1 cellular context compared by ENCODE assay signal in genomic region chr11:126007263-126007662, GRCh38.
TF ChIP-seq lines count a peak whose summit lies in the region.

No MANE protein-coding gene starts in this region.

TF ChIP-seq in endothelial cell of umbilical vein, 7 proteins besides CTCF, POLR2A, EP300 and RAD21 (continued from another document):
- TF ChIP-seq GATA2 (IDR thresholded peaks at IDR 0.05; ENCODE audit: insufficient read depth, insufficient read length, low read depth, low read length), result no peak
- no peak for TF ChIP-seq POLR2AphosphoS5 (IDR thresholded peaks at IDR 0.05; ENCODE audit: insufficient read depth, low read depth, low read length)
